26 cellular contexts compared by ENCODE assay signal in genomic region chr4:154033921-154034320, GRCh38.
"Had no signal": no experiment of that assay in that cellular context is flagged by ENCODE, and none has a peak within 500 bp of the region (broad histone marks: within the 10 kb centered on the region; RNA-seq: fewer than 3 reads in every experiment).

No MANE protein-coding gene starts in this region.

- H3K4me1 ChIP-seq: colonic mucosa, gastroesophageal sphincter, heart left ventricle, left lung, prostate gland, right atrium auricular region, thyroid gland had no signal

- H3K36me3 ChIP-seq: colonic mucosa, gastroesophageal sphincter, heart left ventricle, left lung, prostate gland, right atrium auricular region, thyroid gland had no signal

- DNase-seq: colonic mucosa; effector CD8-positive, alpha-beta T cell; endodermal cell; foreskin fibroblast; heart left ventricle; left cardiac atrium; left lung; mesenchymal stem cell; mucosa of descending colon; naive B cell; stimulated activated CD4-positive, alpha-beta T cell treated with anti-CD3 and anti-CD28 coated beads, Interleukin-12 subunit alpha, Interleukin-12 subunit beta, amount 100 ng/mL, for 4 hours; stimulated activated CD4-positive, alpha-beta T cell treated with anti-CD3 and anti-CD28 coated beads, Interleukin-1b, Interleukin-23, amount 100 ng/mL, for 48 hours; stimulated activated CD4-positive, alpha-beta T cell treated with anti-CD3 and anti-CD28 coated beads, Interleukin-4, amount 100 ng/mL, for 1 hour; stimulated activated CD8-positive, alpha-beta memory T cell treated with anti-CD3 and anti-CD28 coated beads, Interleukin-4, amount 100 ng/mL, for 48 hours; stimulated activated naive CD4-positive, alpha-beta T cell; stimulated activated naive CD8-positive, alpha-beta T cell treated with anti-CD3 and anti-CD28 coated beads, Interleukin-15, amount 100 ng/mL, for 72 hours; thyroid gland had no signal

- H2AFZ ChIP-seq: hepatocyte, neural progenitor cell had no signal

- H3K27ac ChIP-seq: colonic mucosa, epithelial cell of prostate, gastroesophageal sphincter, heart left ventricle, hepatocyte, left lung, neural progenitor cell, prostate gland, right atrium auricular region, thyroid gland had no signal

- ATAC-seq: esophagus mucosa; gastroesophageal sphincter; heart left ventricle; left cardiac atrium; left lung; mucosa of descending colon; sciatic nerve; stimulated activated naive CD8-positive, alpha-beta T cell treated with anti-CD3 and anti-CD28 coated beads, Interleukin-15, amount 100 ng/mL, for 72 hours had no signal

- H3K9ac ChIP-seq: neural progenitor cell had no signal

- H3K9me3 ChIP-seq: colonic mucosa, mucosa of descending colon, prostate gland, thyroid gland had no signal

- H3K27me3 ChIP-seq: colonic mucosa, heart left ventricle, hepatocyte, left lung, neural progenitor cell, right atrium auricular region, thyroid gland had no signal

- H3K79me2 ChIP-seq: hepatocyte had no signal

- H3K4me3 ChIP-seq: colonic mucosa, gastroesophageal sphincter, heart left ventricle, hepatocyte, left lung, mucosa of descending colon, neural progenitor cell, prostate gland, right atrium auricular region, smooth muscle cell, thyroid gland had no signal

- H3K4me2 ChIP-seq: hepatocyte, neural progenitor cell, smooth muscle cell had no signal
